ENCODE assay signal across 8 cellular contexts in the genomic region with DNA sequence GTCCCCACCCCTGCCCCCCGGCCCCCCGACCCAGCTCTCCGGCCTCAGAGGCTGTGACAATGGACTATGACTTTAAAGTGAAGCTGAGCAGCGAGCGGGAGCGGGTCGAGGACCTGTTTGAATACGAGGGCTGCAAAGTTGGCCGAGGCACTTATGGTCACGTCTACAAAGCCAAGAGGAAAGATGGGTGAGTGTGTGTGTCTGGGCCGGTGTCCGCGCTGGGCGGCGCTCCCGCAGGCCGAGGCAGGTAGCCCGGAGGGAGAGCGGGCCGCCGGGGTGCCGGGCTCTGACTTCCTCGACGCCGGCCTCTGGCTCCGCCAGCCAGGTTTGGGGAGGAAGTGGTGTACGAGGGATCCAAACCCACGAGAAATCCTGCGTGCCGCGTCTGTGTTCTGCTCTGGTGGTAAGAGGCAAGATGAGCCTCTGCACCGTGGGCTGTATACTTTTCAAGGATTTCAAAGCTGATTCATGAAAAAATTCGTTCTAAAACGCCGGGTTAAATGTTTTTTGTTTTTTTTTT. TPM values are rescaled to one million over a fixed set of nuclear protein-coding genes. Genes with fewer than 3 reads are reported as not detected.
DNase-seq lines count a peak whose midpoint lies in the region; ATAC-seq and TF ChIP-seq lines count a peak whose summit lies in the region.

No MANE protein-coding gene starts in this region.

- DNase-seq in HuH-7.5 (ENCODE audit: low spot score) (peak; percentile 20), astrocyte of the cerebellum (ENCODE audit: low read depth) (no peak), iPS DF 6.9 (ENCODE audit: low read depth, low spot score) (no peak), sigmoid colon (peak; percentile 76), middle frontal gyrus (ENCODE audit: extremely low spot score, low spot score) (no peak)

- peaks cover 2% of the 10 kb centered on the region for H3K36me3 Mint-ChIP-seq in T-helper 1 cell treated with Interleukin-12 subunit alpha and Interleukin-12 subunit beta and Interleukin-4 antibody, amounts not matched to agents 30 μg/mL and 1 μg/mL, for 36 hours (ENCODE audit: low read depth)

- peaks cover 31% of the 10 kb centered on the region for H3K4me1 ChIP-seq in DOHH2 (ENCODE audit: control insufficient read depth, low read length)
- H3K4me1 ChIP-seq in iPS DF 6.9 (ENCODE audit: control insufficient read depth, insufficient read depth, low read length), result no peaks in the 10 kb centered on the region
- peaks cover 0 to 39% (median 23%) of the 10 kb centered on the region in 4 donors for H3K4me1 ChIP-seq in sigmoid colon

- H3K79me2 ChIP-seq in DOHH2 (ENCODE audit: control insufficient read depth, low read length), result peaks cover 55% of the 10 kb centered on the region

- H3K27ac ChIP-seq in DOHH2 (ENCODE audit: low read depth, low read length) (no peak overlapping the region), iPS DF 6.9 (ENCODE audit: low read length) (no peak overlapping the region), sigmoid colon (peak overlapping the region; percentile 93 to 98 (median 95))

- no peaks in the 10 kb centered on the region for H3K9me2 ChIP-seq in DOHH2 (replicated peaks; ENCODE audit: control insufficient read depth, low read length)

- peak overlapping the region; percentile 73 for H3K4me2 ChIP-seq in DOHH2 (ENCODE audit: low read length)

- H3K4me1 Mint-ChIP-seq in T-helper 1 cell treated with Interleukin-12 subunit alpha and Interleukin-12 subunit beta and Interleukin-4 antibody, amounts not matched to agents 30 μg/mL and 1 μg/mL, for 36 hours (ENCODE audit: low read depth), result peaks cover 25% of the 10 kb centered on the region

- H3K27me3 Mint-ChIP-seq in T-helper 1 cell treated with Interleukin-12 subunit alpha and Interleukin-12 subunit beta and Interleukin-4 antibody, amounts not matched to agents 30 μg/mL and 1 μg/mL, for 36 hours (ENCODE audit: low read depth), result peaks cover 6% of the 10 kb centered on the region

- H3K36me3 ChIP-seq in DOHH2 (ENCODE audit: control insufficient read depth, low read length) (no peaks in the 10 kb centered on the region), iPS DF 6.9 (ENCODE audit: control insufficient read depth, insufficient read depth, low read length) (no peaks in the 10 kb centered on the region), sigmoid colon (no peaks in the 10 kb centered on the region)

- no peak for TF ChIP-seq EP300 in sigmoid colon (IDR thresholded peaks at IDR 0.05)

- H3K4me3 ChIP-seq in DOHH2 (ENCODE audit: low read length) (peak overlapping the region; percentile 80), astrocyte of the cerebellum (ENCODE audit: low read depth, low read length) (peak overlapping the region; percentile 78), iPS DF 6.9 (ENCODE audit: low read length) (peak overlapping the region; percentile 94), sigmoid colon (peak overlapping the region; percentile 86 to 97 (median 94))

- in situ Hi-C loops in astrocyte of the cerebellum (cut with HindIII; ENCODE audit: low sequenced_read_pairs), result no loop called here

- intact Hi-C loops in sigmoid colon (cut with DNase I), result loop anchor here (2.0 to 5.0 kb wide), 5 partner anchors 32 to 233 kb away; a partner anchor contains a TSS

- H3F3A ChIP-seq in DOHH2 (ENCODE audit: control insufficient read depth, insufficient read depth), result peaks cover 2% of the 10 kb centered on the region; the same call in 1 of the 2 replicates

- no peaks in the 10 kb centered on the region for H3K9me3 ChIP-seq in DOHH2 (ENCODE audit: control insufficient read depth, insufficient read depth, low read length)
- no peaks in the 10 kb centered on the region for H3K9me3 ChIP-seq in iPS DF 6.9 (ENCODE audit: control insufficient read depth, insufficient read depth, low read length)
- H3K9me3 ChIP-seq in sigmoid colon, result no peaks in the 10 kb centered on the region

- H3K27ac Mint-ChIP-seq in T-helper 1 cell treated with Interleukin-12 subunit alpha and Interleukin-12 subunit beta and Interleukin-4 antibody, amounts not matched to agents 30 μg/mL and 1 μg/mL, for 36 hours, result peak overlapping the region; percentile 71

- H3K4me3 Mint-ChIP-seq in T-helper 1 cell treated with Interleukin-12 subunit alpha and Interleukin-12 subunit beta and Interleukin-4 antibody, amounts not matched to agents 30 μg/mL and 1 μg/mL, for 36 hours, result peak overlapping the region; percentile 89

- TF ChIP-seq POLR2A in sigmoid colon (IDR thresholded peaks at IDR 0.05), result no peak

- peaks cover 12% of the 10 kb centered on the region for H4K20me1 ChIP-seq in DOHH2 (ENCODE audit: control insufficient read depth, insufficient read depth, low read depth, low read length)

- H3K27me3 ChIP-seq in DOHH2 (ENCODE audit: control insufficient read depth, low read length) (no peaks in the 10 kb centered on the region), iPS DF 6.9 (ENCODE audit: control insufficient read depth, insufficient read depth, low read length) (no peaks in the 10 kb centered on the region), sigmoid colon (no peaks in the 10 kb centered on the region)

- peak; percentile 37 for ATAC-seq in GM21529 (IDR thresholded peaks at IDR 0.05; ENCODE audit: unreplicated experiment)

- no CpG with 5 or more reads among the region's 35 CpGs for WGBS in iPS DF 6.9 (ENCODE audit: insufficient coverage, insufficient read length)
- 0 to 1% methylated on average over 35 of the region's 35 CpGs for WGBS in sigmoid colon, 2 donors

- no peaks in the 10 kb centered on the region for H3K9me3 Mint-ChIP-seq in T-helper 1 cell treated with Interleukin-12 subunit alpha and Interleukin-12 subunit beta and Interleukin-4 antibody, amounts not matched to agents 30 μg/mL and 1 μg/mL, for 36 hours

- TF ChIP-seq CTCF in DOHH2 (IDR thresholded peaks at IDR 0.05; ENCODE audit: low read depth, low read length, poor library complexity, severe bottlenecking) (no peak), astrocyte of the cerebellum (IDR thresholded peaks at IDR 0.05; ENCODE audit: low read depth, low read length, missing control alignments) (no peak), sigmoid colon (IDR thresholded peaks at IDR 0.05) (no peak)

RNA-seq across cellular contexts. Expression of a gene that starts 0.7 kb away (rescaled TPM):
- 10 to 100 TPM; 42.3 to 78.6 (median 46.6) TPM for total RNA-seq in sigmoid colon
- polyA plus RNA-seq in sigmoid colon, result 10 to 100 TPM; 10.8 to 17.1 (median 15.5) TPM

RNA-seq across cellular contexts. Expression of a gene that starts 32.5 kb away (rescaled TPM):
- 10 to 100 TPM; 11.9 to 27.1 (median 22.5) TPM for total RNA-seq in sigmoid colon
- polyA plus RNA-seq in sigmoid colon, result 10 to 100 TPM; 17.9 to 35.1 (median 18.6) TPM

Comparison
In these comparisons a context has a peak if more than half of its experiments do, and no peak if none do; other contexts are left out.
1. H3K27ac ChIP-seq: peak in sigmoid colon (4 of 4); none in DOHH2 (single experiment) and iPS DF 6.9 (single experiment).
2. DNase-seq: peak in HuH-7.5 (single experiment) and sigmoid colon (single experiment); none in astrocyte of the cerebellum (single experiment), iPS DF 6.9 (single experiment) and middle frontal gyrus (single experiment).
3. Peak in every context shown above with its lines, with median percentiles within 50 percentile points of each other: H3K4me3 ChIP-seq.